Comparison of ENCODE assay signal across 17 cellular contexts in the genomic region with DNA sequence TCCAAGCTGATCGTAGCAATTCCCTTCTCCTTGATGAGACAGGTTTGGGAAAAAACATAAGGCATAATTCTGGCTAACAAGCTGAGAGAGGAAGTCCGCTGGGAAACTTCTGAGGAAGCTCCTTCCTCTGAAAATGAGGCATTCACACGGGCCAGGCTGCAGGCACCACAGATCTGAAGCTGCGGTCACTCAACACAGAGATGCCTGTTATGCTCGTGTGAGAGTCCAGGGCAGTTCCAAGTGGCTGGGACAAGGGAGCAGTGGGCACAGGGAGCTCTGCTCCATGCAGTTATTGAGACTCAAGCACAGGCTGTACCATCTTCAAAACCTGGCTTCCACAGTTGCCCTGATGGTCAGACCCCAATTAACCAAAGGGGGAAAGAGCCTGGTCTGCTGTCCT.
DNase-seq lines count a peak whose midpoint lies in the region; ATAC-seq and TF ChIP-seq lines count a peak whose summit lies in the region.
"Had no signal": no experiment of that assay in that cellular context is flagged by ENCODE, and none has a peak within 500 bp of the region (broad histone marks: within the 10 kb centered on the region; RNA-seq: fewer than 3 reads in every experiment).

No MANE protein-coding gene starts in this region.

- no peaks in the 10 kb centered on the region for H3K36me3 Mint-ChIP-seq in CD4-positive, alpha-beta T cell (ENCODE audit: low read depth)
- peaks cover 69% of the 10 kb centered on the region for H3K36me3 Mint-ChIP-seq in activated T-helper 17 cell treated with anti-CD3 and anti-CD28 coated beads, Interleukin-2, amount 50 U/mL, for 72 hours (ENCODE audit: low read depth)
- H3K36me3 Mint-ChIP-seq in natural killer cell: no peaks in the 10 kb centered on the region
- H3K36me3 Mint-ChIP-seq: naive B cell had no signal

- H2AFZ ChIP-seq in Loucy (ENCODE audit: low read length): peak overlapping the region; percentile 31; the same call in 1 of the 2 replicates

- no peaks in the 10 kb centered on the region for H3K27me3 ChIP-seq in CD4-positive, alpha-beta T cell (ENCODE audit: control insufficient read depth, insufficient read depth, low read length)
- no peaks in the 10 kb centered on the region for H3K27me3 ChIP-seq in Loucy (ENCODE audit: insufficient read depth, low read length, poor library complexity, severe bottlenecking)
- H3K27me3 ChIP-seq: adrenal gland, vagina had no signal

- H3K9me2 ChIP-seq in Loucy (replicated peaks; ENCODE audit: low read depth, low read length): no peaks in the 10 kb centered on the region

- TF ChIP-seq CTCF in CD4-positive, alpha-beta T cell (IDR thresholded peaks at IDR 0.05): no peak
- no peak for TF ChIP-seq CTCF in Loucy (conservative IDR thresholded peaks at IDR 0.05; ENCODE audit: low read length)
- TF ChIP-seq CTCF in natural killer cell (IDR thresholded peaks at IDR 0.05): no peak

- no peaks in the 10 kb centered on the region for H3K79me2 ChIP-seq in Loucy (ENCODE audit: insufficient read depth, low read length)

- H3K27me3 Mint-ChIP-seq in CD4-positive, alpha-beta T cell: no peaks in the 10 kb centered on the region
- no peaks in the 10 kb centered on the region for H3K27me3 Mint-ChIP-seq in activated T-helper 17 cell treated with anti-CD3 and anti-CD28 coated beads, Interleukin-2, amount 50 U/mL, for 72 hours
- H3K27me3 Mint-ChIP-seq in natural killer cell (ENCODE audit: low read depth in 2 of 2): no peaks in the 10 kb centered on the region

- no peak overlapping the region for H3K4me3 Mint-ChIP-seq in CD4-positive, alpha-beta T cell
- H3K4me3 Mint-ChIP-seq in activated T-helper 17 cell treated with anti-CD3 and anti-CD28 coated beads, Interleukin-2, amount 50 U/mL, for 72 hours: peak overlapping the region; percentile 97
- peak overlapping the region; percentile 75 for H3K4me3 Mint-ChIP-seq in natural killer cell

- peak overlapping the region; percentile 51 for H3K4me2 ChIP-seq in Loucy (ENCODE audit: low read depth, low read length, poor library complexity, severe bottlenecking)

- no peaks in the 10 kb centered on the region for H3K9me3 Mint-ChIP-seq in CD4-positive, alpha-beta T cell
- H3K9me3 Mint-ChIP-seq in activated T-helper 17 cell treated with anti-CD3 and anti-CD28 coated beads, Interleukin-2, amount 50 U/mL, for 72 hours: no peaks in the 10 kb centered on the region
- H3K9me3 Mint-ChIP-seq in natural killer cell: no peaks in the 10 kb centered on the region

- H3K36me3 ChIP-seq in Loucy (ENCODE audit: insufficient read depth, low read length): no peaks in the 10 kb centered on the region
- H3K36me3 ChIP-seq: adrenal gland, vagina had no signal

- H3K27ac ChIP-seq in CD4-positive, alpha-beta T cell (ENCODE audit: low read depth, low read length): no peak overlapping the region
- H3K27ac ChIP-seq: adrenal gland, vagina had no signal

- H3K9ac ChIP-seq in Loucy (ENCODE audit: low read depth, low read length, poor library complexity, severe bottlenecking): peak overlapping the region; percentile 65

- no peaks in the 10 kb centered on the region for H4K20me1 ChIP-seq in Loucy (ENCODE audit: insufficient read depth, low read length, poor library complexity, severe bottlenecking)

- no peak for ATAC-seq in CD4-positive, alpha-beta T cell (ENCODE audit: poor library complexity)
- no peak for ATAC-seq in activated T-helper 17 cell treated with anti-CD3 and anti-CD28 coated beads, Interleukin-2, amount 50 U/mL, for 72 hours (replicated peaks)
- ATAC-seq in natural killer cell (no peak), GM18498 (IDR thresholded peaks at IDR 0.05; ENCODE audit: unreplicated experiment) (no peak)
- ATAC-seq: HCT116 had no signal

- peaks cover 82% of the 10 kb centered on the region for H3K4me1 ChIP-seq in Loucy (ENCODE audit: insufficient read depth, low read length, poor library complexity, severe bottlenecking)

- CTCF ChIA-PET in CD4-positive, alpha-beta T cell (lab: Charles Lee): no interaction called here

- H3K27ac Mint-ChIP-seq in CD4-positive, alpha-beta T cell: peak overlapping the region; percentile 6
- peak overlapping the region; percentile 99 for H3K27ac Mint-ChIP-seq in activated T-helper 17 cell treated with anti-CD3 and anti-CD28 coated beads, Interleukin-2, amount 50 U/mL, for 72 hours
- peak overlapping the region; percentile 86 to 100 for H3K27ac Mint-ChIP-seq in natural killer cell
- H3K27ac Mint-ChIP-seq: naive B cell had no signal

- POLR2A ChIA-PET in CD4-positive, alpha-beta T cell (lab: Charles Lee): interaction anchor here (1.4 kb wide), 1 partner anchor 200 kb away, joined by 5 read pairs; no protein-coding TSS in a partner anchor

- H3K4me3 ChIP-seq in Loucy (ENCODE audit: low read length, poor library complexity, severe bottlenecking): peak overlapping the region; percentile 3
- H3K4me3 ChIP-seq: adrenal gland, vagina had no signal

- peaks cover 79% of the 10 kb centered on the region for H3K4me1 Mint-ChIP-seq in CD4-positive, alpha-beta T cell (ENCODE audit: low read depth)
- H3K4me1 Mint-ChIP-seq in activated T-helper 17 cell treated with anti-CD3 and anti-CD28 coated beads, Interleukin-2, amount 50 U/mL, for 72 hours: peaks cover 68% of the 10 kb centered on the region
- peaks cover 92 to 95% of the 10 kb centered on the region in 2 donors for H3K4me1 Mint-ChIP-seq in natural killer cell

- no peaks in the 10 kb centered on the region; the same call in 1 of the 2 replicates for H3F3A ChIP-seq in Loucy (ENCODE audit: low read depth)

- intact Hi-C loops in CD4-positive, alpha-beta T cell (cut with DNase I, micrococcal nuclease): no loop called here
- intact Hi-C loops in natural killer cell (cut with micrococcal nuclease): no loop called here

- no peaks in the 10 kb centered on the region for H3K9me3 ChIP-seq in CD4-positive, alpha-beta T cell (ENCODE audit: control insufficient read depth, low read length)
- H3K9me3 ChIP-seq in Loucy (ENCODE audit: insufficient read depth, low read depth, low read length): no peaks in the 10 kb centered on the region
- H3K9me3 ChIP-seq: adrenal gland, vagina had no signal

- no peak for DNase-seq in CD4-positive, alpha-beta T cell
- no peak for DNase-seq in natural killer cell
- DNase-seq in HuH-7 (ENCODE audit: low spot score): no peak
- DNase-seq in NOMO-1 treated with dmso at 0.1 percent for 144 hours (lab: John Stamatoyannopoulos, UW; ENCODE audit: unreplicated experiment): no peak
- DNase-seq: adrenal gland, KG1, naive B cell, NCI-H1092, NCI-H2081, NCI-H510A, Right ventricle myocardium superior, small intestine had no signal

Comparison
In these comparisons a context has a peak if more than half of its experiments do, and no peak if none do; other contexts are left out.
1. H3K27ac Mint-ChIP-seq: peak in every context shown above with its lines; median percentile 99 in activated T-helper 17 cell treated with anti-CD3 and anti-CD28 coated beads, Interleukin-2, amount 50 U/mL, for 72 hours; 93 in natural killer cell; 6 in CD4-positive, alpha-beta T cell.